13 cellular contexts compared by ENCODE assay signal in the genomic region with DNA sequence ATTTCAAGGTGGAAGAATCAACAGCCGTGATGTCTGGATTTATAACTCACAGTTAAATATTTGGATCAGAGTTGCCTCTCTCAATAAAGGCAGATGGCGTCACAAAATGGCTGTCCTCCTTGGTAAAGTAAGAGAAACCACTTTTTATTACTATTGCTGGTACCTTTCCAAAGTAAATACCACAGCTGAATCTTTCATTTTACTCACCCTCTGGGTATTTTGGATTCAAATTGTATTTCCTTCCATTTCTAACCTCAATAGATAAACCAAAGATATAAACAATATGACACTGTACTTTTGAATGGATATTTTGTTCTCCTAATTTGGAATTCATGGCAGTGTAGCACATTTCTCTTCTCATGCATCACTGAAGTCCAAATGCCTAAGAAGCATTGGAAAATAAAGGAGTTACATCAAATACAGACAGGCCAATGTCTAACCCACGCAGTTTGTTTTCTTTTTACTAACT. TPM values are rescaled to one million over a fixed set of nuclear protein-coding genes. Genes with fewer than 3 reads are reported as not detected.
DNase-seq lines count a peak whose midpoint lies in the region; TF ChIP-seq lines count a peak whose summit lies in the region.
"Had no signal": no experiment of that assay in that cellular context is flagged by ENCODE, and none has a peak within 500 bp of the region (broad histone marks: within the 10 kb centered on the region; RNA-seq: fewer than 3 reads in every experiment).

No MANE protein-coding gene starts in this region.

- no peaks in the 10 kb centered on the region for H3K27me3 ChIP-seq in ACC112 (ENCODE audit: insufficient read depth, low read length)

- no peaks in the 10 kb centered on the region for H3K79me2 ChIP-seq in ACC112 (ENCODE audit: control insufficient read depth, insufficient read depth, low read length, unreplicated experiment)

- in situ Hi-C loops in astrocyte of the spinal cord (cut with HindIII; ENCODE audit: low sequenced_read_pairs) = no loop called here

- H3K36me3 ChIP-seq in ACC112 (ENCODE audit: insufficient read depth, low read length) = no peaks in the 10 kb centered on the region

- DNase-seq in HS-27A (ENCODE audit: low read depth) = peak; percentile 74
- peak; percentile 97 for DNase-seq in astrocyte of the spinal cord (ENCODE audit: low read depth, low spot score)
- peak; percentile 74 for DNase-seq in glomerular visceral epithelial cell (ENCODE audit: extremely low spot score)
- no peak for DNase-seq in NCI-H146 (lab: John Stamatoyannopoulos, UW)
- no peak for DNase-seq in mesenteric fat pad (ENCODE audit: low spot score)
- no peak for DNase-seq in ecto neural progenitor cell (ENCODE audit: low spot score)
- no peak for DNase-seq in NOMO-1 treated with DMSO at 0.1 percent for 48 hours (lab: John Stamatoyannopoulos, UW; ENCODE audit: unreplicated experiment)
- DNase-seq: activated CD4-positive, alpha-beta T cell treated with anti-CD3 and anti-CD28 coated beads, Interleukin-2, amount 10 ng/mL, durations not matched to agents 7 days and 5 days; activated naive CD8-positive, alpha-beta T cell treated with anti-CD3 and anti-CD28 coated beads for 36 hours; AML-193; mesendoderm; stimulated activated naive CD4-positive, alpha-beta T cell had no signal

- H3K4me3 ChIP-seq in ACC112 (ENCODE audit: low read depth, low read length) = peak overlapping the region; percentile 55; the same call in 1 of the 2 replicates
- no peak overlapping the region for H3K4me3 ChIP-seq in astrocyte of the spinal cord (ENCODE audit: low read depth, low read length)

- peak overlapping the region; percentile 99 for H2AFZ ChIP-seq in ACC112 (ENCODE audit: low read length, unreplicated experiment)

- TF ChIP-seq CTCF in astrocyte of the spinal cord (IDR thresholded peaks at IDR 0.05; ENCODE audit: low read depth, low read length) = no peak

- H3K4me1 ChIP-seq in ACC112 (ENCODE audit: control insufficient read depth, insufficient read depth, low read length, unreplicated experiment) = peaks cover 14% of the 10 kb centered on the region

- H3K27ac ChIP-seq in ACC112 (ENCODE audit: low read depth, low read length) = peak overlapping the region; percentile 75

RNA-seq across cellular contexts. Expression of a gene that starts 29.5 kb away (rescaled TPM):
- total RNA-seq in mesenteric fat pad = 28.9 TPM

RNA-seq across cellular contexts. Expression of a gene that starts 32.6 kb away (rescaled TPM):
- 21.4 TPM for total RNA-seq in mesenteric fat pad

Comparison
In these comparisons a context has a peak if more than half of its experiments do, and no peak if none do; other contexts are left out.
1. DNase-seq: peak in HS-27A (single experiment), astrocyte of the spinal cord (single experiment) and glomerular visceral epithelial cell (single experiment); none in NCI-H146 (single experiment), mesenteric fat pad (single experiment), ecto neural progenitor cell (single experiment) and NOMO-1 treated with DMSO at 0.1 percent for 48 hours (single experiment).